Comparison of ENCODE assay signal across 16 cellular contexts in the genomic region with DNA sequence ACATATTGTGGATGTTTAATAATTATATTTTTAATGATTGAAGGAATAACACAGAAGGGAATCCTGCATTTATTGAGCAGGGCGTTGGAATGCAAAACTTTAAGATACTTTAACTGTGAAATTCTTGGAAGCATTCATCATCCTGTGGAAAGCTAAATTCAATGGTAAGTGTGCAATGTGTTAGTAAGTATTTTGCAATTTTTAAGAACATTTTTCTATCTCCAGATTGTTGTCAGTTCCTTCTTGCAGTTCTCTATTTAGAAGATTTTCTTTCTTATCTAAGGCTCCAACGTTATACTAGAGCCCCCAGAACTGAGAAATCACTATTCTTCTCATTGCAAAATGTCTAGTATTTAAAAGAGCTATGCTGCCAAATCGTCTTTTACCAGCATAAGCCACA.
DNase-seq lines count a peak whose midpoint lies in the region; ATAC-seq and TF ChIP-seq lines count a peak whose summit lies in the region.
"Had no signal": no experiment of that assay in that cellular context is flagged by ENCODE, and none has a peak within 500 bp of the region (broad histone marks: within the 10 kb centered on the region; RNA-seq: fewer than 3 reads in every experiment).

No MANE protein-coding gene starts in this region.

- H3K9me1 ChIP-seq in IMR-90 (ENCODE audit: insufficient read depth, low read length): no peaks in the 10 kb centered on the region

- H3K9me3 ChIP-seq in IMR-90 (ENCODE audit: control insufficient read depth, insufficient read depth, low read length): peaks cover 3% of the 10 kb centered on the region; the same call in 1 of the 2 replicates
- no peaks in the 10 kb centered on the region for H3K9me3 ChIP-seq in Peyer's patch

- H3K14ac ChIP-seq in IMR-90 (replicated peaks; ENCODE audit: low read depth, low read length): no peak overlapping the region

- POLR2A ChIA-PET in IMR-90 (lab: Charles Lee; ENCODE audit: unreplicated experiment): no interaction called here

- peaks cover 3% of the 10 kb centered on the region for H3K9me3 Mint-ChIP-seq in mesothelial cell of epicardium

- no peak overlapping the region for H3K56ac ChIP-seq in IMR-90 (ENCODE audit: extremely low read depth, insufficient read depth, low read length)

- H2BK15ac ChIP-seq in IMR-90 (ENCODE audit: low read depth, low read length): no peak overlapping the region

- peak overlapping the region; percentile 61; the same call in 1 of the 2 replicates for H3K4me2 ChIP-seq in IMR-90 (ENCODE audit: low read depth, low read length)

- no peak overlapping the region for H2BK5ac ChIP-seq in IMR-90 (ENCODE audit: low read depth, low read length, poor library complexity, severe bottlenecking)

- no peaks in the 10 kb centered on the region for H3K79me1 ChIP-seq in IMR-90 (ENCODE audit: low read depth in 1 of 2, low read length in 2 of 2)

- no peak overlapping the region for H2AK9ac ChIP-seq in IMR-90 (replicated peaks; ENCODE audit: low read depth, low read length, poor library complexity)

- H3K36me3 ChIP-seq in IMR-90 (ENCODE audit: control insufficient read depth, insufficient read depth, low read length) (no peaks in the 10 kb centered on the region), Peyer's patch (no peaks in the 10 kb centered on the region)

- H4K20me1 ChIP-seq in IMR-90 (ENCODE audit: insufficient read depth, low read length): no peaks in the 10 kb centered on the region

- no peak overlapping the region for H2BK120ac ChIP-seq in IMR-90 (ENCODE audit: low read depth, low read length)

- dilution Hi-C loops in IMR-90 (cut with HindIII; ENCODE audit: low sequenced_read_pairs, unreplicated experiment): no loop called here

- peak overlapping the region in 1 of 2 experiments; percentile 24; a peak in 1 of 4 replicates for H4K8ac ChIP-seq in IMR-90 (ENCODE audit: low read depth in 2 of 2, low read length in 2 of 2)

- TF ChIP-seq CTCF in IMR-90 (conservative IDR thresholded peaks at IDR 0.05; ENCODE audit: low read depth, low read length) (no peak), cardiac fibroblast (IDR thresholded peaks at IDR 0.05; ENCODE audit: low read depth, low read length) (no peak), mesothelial cell of epicardium (IDR thresholded peaks at IDR 0.05; ENCODE audit: unreplicated experiment) (no peak), Peyer's patch (IDR thresholded peaks at IDR 0.05) (no peak)

- no peak overlapping the region for H3K9ac ChIP-seq in IMR-90 (ENCODE audit: low read depth, low read length)

- no TSS peak for BruUV-seq in IMR-90 (replicated peaks; lab: Mats Ljungman, UMichigan)

- WGBS in IMR-90 (ENCODE audit: extremely low coverage in 2 of 2, insufficient read length in 1 of 2), 2 experiments: no CpG with 5 or more reads among the region's 3 CpGs

- in situ Hi-C loops in IMR-90 (cut with MboI; ENCODE audit: low sequenced_read_pairs): no loop called here

- ATAC-seq in IMR-90 (ENCODE audit: low read depth) (peak; percentile 59), left lobe of liver (no peak)
- ATAC-seq: K562 had no signal

- H3K4me3 ChIP-seq in IMR-90 (ENCODE audit: insufficient read depth, low read depth, low read length) (no peak overlapping the region), cardiac fibroblast (replicated peaks in 1 of 2; ENCODE audit: low read depth in 2 of 2, low read length in 2 of 2) (no peak overlapping the region), Peyer's patch (no peak overlapping the region)
- H3K4me3 ChIP-seq: K562 had no signal

- H2AFZ ChIP-seq in IMR-90 (replicated peaks; ENCODE audit: low read length, poor library complexity): no peak overlapping the region

- H3K4me3 Mint-ChIP-seq in mesothelial cell of epicardium: no peak overlapping the region

- intact Hi-C loops in IMR-90 (cut with micrococcal nuclease) (loop anchor here (1.0 kb wide), 1 partner anchor 9 kb away; no protein-coding TSS in a partner anchor), posterior vena cava (cut with DNase I) (no loop called here)

- H3K4me1 Mint-ChIP-seq in mesothelial cell of epicardium: peaks cover 70% of the 10 kb centered on the region

- H3K23ac ChIP-seq in IMR-90 (ENCODE audit: low read depth, low read length): no peak overlapping the region

- H4K5ac ChIP-seq in IMR-90 (ENCODE audit: low read depth, low read length): no peak overlapping the region

- TF ChIP-seq RAD21 in IMR-90 (IDR thresholded peaks at IDR 0.05; ENCODE audit: low read length): no peak

- H3K27ac ChIP-seq in IMR-90 (ENCODE audit: insufficient read depth, low read length) (no peak overlapping the region), Peyer's patch (no peak overlapping the region)

- H2AK5ac ChIP-seq in IMR-90 (ENCODE audit: low read depth, low read length): no peak overlapping the region

- peaks cover 6% of the 10 kb centered on the region for H3K4me1 ChIP-seq in IMR-90 (ENCODE audit: control insufficient read depth, insufficient read depth, low read length)
- peaks cover 0 to 27% (median 0%) of the 10 kb centered on the region in 4 donors for H3K4me1 ChIP-seq in Peyer's patch

- H2BK20ac ChIP-seq in IMR-90 (ENCODE audit: low read depth, low read length): no peak overlapping the region

- CTCF ChIA-PET in IMR-90 (lab: Yijun Ruan, JAX): no interaction called here

- peak overlapping the region; percentile 21 for H3K27ac Mint-ChIP-seq in mesothelial cell of epicardium

- H3K4ac ChIP-seq in IMR-90 (ENCODE audit: low read depth, low read length): no peak overlapping the region

- H3K27me3 Mint-ChIP-seq in mesothelial cell of epicardium (ENCODE audit: low read depth): no peaks in the 10 kb centered on the region

- H4K91ac ChIP-seq in IMR-90 (ENCODE audit: insufficient read depth, low read depth, low read length): no peak overlapping the region

- TF ChIP-seq POLR2A in IMR-90 (IDR thresholded peaks at IDR 0.05; ENCODE audit: low read depth, low read length) (no peak), Peyer's patch (IDR thresholded peaks at IDR 0.05) (no peak)

- DNase-seq in EH (ENCODE audit: low read depth) (peak; percentile 68), IMR-90 (peak; percentile 20), cardiac fibroblast (ENCODE audit: low read depth in 2 of 2) (peak; percentile 20 to 42), mesothelial cell of epicardium (ENCODE audit: low spot score in 2 of 2, unreplicated experiment in 2 of 2) (no peak), Peyer's patch (no peak), left lobe of liver (ENCODE audit: low spot score) (no peak), ecto neural progenitor cell (ENCODE audit: low spot score) (no peak), posterior vena cava (ENCODE audit: low spot score) (no peak)
- DNase-seq: C1 segment of cervical spinal cord, DMS79 treated with DMSO at 0.1 percent for 48 hours, GF-D8, MV-4-11, NCI-H1417 treated with DMSO at 0.1 percent for 48 hours, NCI-H1930, NCI-H446 treated with DMSO at 0.1 percent for 48 hours had no signal

- H3K27me3 ChIP-seq in IMR-90 (ENCODE audit: control insufficient read depth, insufficient read depth, low read length) (no peaks in the 10 kb centered on the region), Peyer's patch (no peaks in the 10 kb centered on the region)

- no peak overlapping the region for H3K18ac ChIP-seq in IMR-90 (ENCODE audit: low read depth, low read length)

- no peaks in the 10 kb centered on the region for H3K36me3 Mint-ChIP-seq in mesothelial cell of epicardium

TF ChIP-seq in IMR-90, 13 proteins besides CTCF, POLR2A, EP300 and RAD21:
- TF ChIP-seq, protein P1, sequence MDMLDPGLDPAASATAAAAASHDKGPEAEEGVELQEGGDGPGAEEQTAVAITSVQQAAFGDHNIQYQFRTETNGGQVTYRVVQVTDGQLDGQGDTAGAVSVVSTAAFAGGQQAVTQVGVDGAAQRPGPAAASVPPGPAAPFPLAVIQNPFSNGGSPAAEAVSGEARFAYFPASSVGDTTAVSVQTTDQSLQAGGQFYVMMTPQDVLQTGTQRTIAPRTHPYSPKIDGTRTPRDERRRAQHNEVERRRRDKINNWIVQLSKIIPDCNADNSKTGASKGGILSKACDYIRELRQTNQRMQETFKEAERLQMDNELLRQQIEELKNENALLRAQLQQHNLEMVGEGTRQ (IDR thresholded peaks at IDR 0.05; ENCODE audit: low read depth, low read length): no peak
- TF ChIP-seq CEBPB (IDR thresholded peaks at IDR 0.05; ENCODE audit: low read depth, low read length): 0 out of 2 replicates have a peak, but pooled peaks have one; percentile 16

Comparison
In these comparisons a context has a peak if more than half of its experiments do, and no peak if none do; other contexts are left out.
1. DNase-seq: peak in EH (single experiment), IMR-90 (single experiment) and cardiac fibroblast (2 of 2); none in mesothelial cell of epicardium (0 of 2), Peyer's patch (0 of 3), left lobe of liver (single experiment), ecto neural progenitor cell (single experiment) and posterior vena cava (single experiment).